ENCODE assay signal across 9 cellular contexts in the genomic region with DNA sequence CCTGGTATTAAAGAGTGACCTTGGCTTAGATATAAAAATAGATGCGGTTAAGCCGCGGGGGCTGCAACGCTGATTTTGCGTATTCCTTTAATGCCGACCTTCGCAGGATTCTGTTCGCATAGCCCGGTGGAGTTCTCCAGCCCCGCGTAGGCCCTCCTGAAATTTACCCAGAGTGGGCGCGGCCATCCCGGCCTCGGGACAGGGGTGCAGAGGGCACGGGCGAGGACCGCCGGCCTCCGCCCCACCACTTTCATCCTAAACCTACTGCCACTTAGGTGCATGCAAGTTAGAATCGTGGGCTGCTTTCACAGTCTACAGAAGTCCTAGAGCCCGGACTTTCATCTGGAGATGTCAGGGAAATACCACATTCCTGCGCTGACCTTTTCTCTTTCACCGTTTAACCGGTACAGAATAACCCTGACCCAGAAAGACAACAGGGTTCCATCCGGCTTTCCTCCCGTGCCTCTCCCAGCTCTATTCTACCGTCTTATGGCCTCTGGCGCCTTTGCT. TPM values are rescaled to one million over a fixed set of nuclear protein-coding genes. Genes with fewer than 3 reads are reported as not detected.
DNase-seq lines count a peak whose midpoint lies in the region; ATAC-seq and TF ChIP-seq lines count a peak whose summit lies in the region.
"Had no signal": no experiment of that assay in that cellular context is flagged by ENCODE, and none has a peak within 500 bp of the region (broad histone marks: within the 10 kb centered on the region; RNA-seq: fewer than 3 reads in every experiment).

No MANE protein-coding gene starts in this region.

- H4K5ac ChIP-seq in mesendoderm (ENCODE audit: low read length), result no peak overlapping the region

- H2BK15ac ChIP-seq in mesendoderm (replicated peaks; ENCODE audit: low read depth), result no peak overlapping the region

- H3K18ac ChIP-seq in mesendoderm (ENCODE audit: low read length), result peak overlapping the region; percentile 99

- H3K36me3 ChIP-seq in mesendoderm (ENCODE audit: control insufficient read depth, insufficient read depth, low read length) (no peaks in the 10 kb centered on the region), urinary bladder (ENCODE audit: insufficient read depth) (no peaks in the 10 kb centered on the region)
- H3K36me3 ChIP-seq: neutrophil had no signal

- peak overlapping the region; percentile 99 for H3K27ac ChIP-seq in mesendoderm (ENCODE audit: low read depth, low read length)
- H3K27ac ChIP-seq in urinary bladder (ENCODE audit: low read depth), result no peak overlapping the region
- H3K27ac ChIP-seq: neutrophil had no signal

- no peak for ATAC-seq in GM18870 (IDR thresholded peaks at IDR 0.05; ENCODE audit: unreplicated experiment)

- no peak for TF ChIP-seq POLR2A in erythroblast (IDR thresholded peaks at IDR 0.05; ENCODE audit: low read length)

- H2AK5ac ChIP-seq in mesendoderm (ENCODE audit: low read length), result no peak overlapping the region

- H3K9ac ChIP-seq in mesendoderm (ENCODE audit: low read length), result peak overlapping the region; percentile 83

- peak overlapping the region; percentile 64 for H3K4me3 ChIP-seq in mesendoderm (ENCODE audit: low read length)
- peak overlapping the region; percentile 77 for H3K4me3 ChIP-seq in urinary bladder (ENCODE audit: low read depth, low read length)

- no peaks in the 10 kb centered on the region for H3K9me3 Mint-ChIP-seq in IgD-negative memory B cell
- no peaks in the 10 kb centered on the region for H3K9me3 Mint-ChIP-seq in chondrocyte (ENCODE audit: low read depth)

- peak overlapping the region; percentile 96 for H3K56ac ChIP-seq in mesendoderm (ENCODE audit: low read length)

- H3K36me3 Mint-ChIP-seq in IgD-negative memory B cell, result no peaks in the 10 kb centered on the region
- no peaks in the 10 kb centered on the region for H3K36me3 Mint-ChIP-seq in chondrocyte (ENCODE audit: low read depth)

- no peaks in the 10 kb centered on the region for H3K27me3 ChIP-seq in mesendoderm (ENCODE audit: insufficient read depth, low read length, poor library complexity)

- H3K27ac Mint-ChIP-seq in IgD-negative memory B cell (peak overlapping the region in 1 of 3 donors; percentile 83), chondrocyte (ENCODE audit: unreplicated experiment) (peak overlapping the region; percentile 67)

- H3K4me2 ChIP-seq in mesendoderm (ENCODE audit: low read length), result peak overlapping the region; percentile 60

- H2BK120ac ChIP-seq in mesendoderm (ENCODE audit: low read depth, low read length), result peak overlapping the region; percentile 93

- no peaks in the 10 kb centered on the region for H3K79me1 ChIP-seq in mesendoderm (ENCODE audit: low read length)

- peak overlapping the region; percentile 95 for H3K23ac ChIP-seq in mesendoderm (ENCODE audit: low read length)

- H3K4ac ChIP-seq in mesendoderm (ENCODE audit: low read depth, low read length), result peak overlapping the region; percentile 99

- TF ChIP-seq CTCF in GM10266 (IDR thresholded peaks at IDR 0.05; ENCODE audit: control insufficient read depth, insufficient read depth, low read depth, missing control alignments) (no peak), chondrocyte (IDR thresholded peaks at IDR 0.05) (no peak)

- DNase-seq in GM10266 (ENCODE audit: extremely low spot score) (peak; percentile 35), chondrocyte (ENCODE audit: low spot score) (no peak), mesendoderm (peak; percentile 87), erythroblast (lab: John Stamatoyannopoulos, UW) (no peak)
- DNase-seq in activated effector memory CD4-positive, alpha-beta T cell treated with anti-CD3 and anti-CD28 coated beads, Interleukin-2, amount 50 U/mL, for 16 hours, result no peak

- H3K27me3 Mint-ChIP-seq in IgD-negative memory B cell, result peaks cover 21% of the 10 kb centered on the region
- H3K27me3 Mint-ChIP-seq in chondrocyte (ENCODE audit: low read depth), result no peaks in the 10 kb centered on the region

- H3K79me2 ChIP-seq in mesendoderm (ENCODE audit: control insufficient read depth, insufficient read depth, low read length), result peaks cover 39% of the 10 kb centered on the region

- H4K8ac ChIP-seq in mesendoderm (ENCODE audit: low read depth, low read length), result peak overlapping the region; percentile 16

- WGBS in mesendoderm (ENCODE audit: extremely low coverage, insufficient coverage, low lambda C conversion rate), result no CpG with 5 or more reads among the region's 29 CpGs
- 23% methylated on average over 29 of the region's 29 CpGs for WGBS in urinary bladder

- peaks cover 0 to 13% (median 0%) of the 10 kb centered on the region in 3 donors for H3K4me1 Mint-ChIP-seq in IgD-negative memory B cell
- H3K4me1 Mint-ChIP-seq in chondrocyte (ENCODE audit: low read depth), result peaks cover 24% of the 10 kb centered on the region

- peak overlapping the region; percentile 33 for H2BK5ac ChIP-seq in mesendoderm (ENCODE audit: low read length)

- peaks cover 6% of the 10 kb centered on the region for H3K4me1 ChIP-seq in mesendoderm (ENCODE audit: control insufficient read depth, low read depth, low read length)
- no peaks in the 10 kb centered on the region for H3K4me1 ChIP-seq in urinary bladder (ENCODE audit: insufficient read depth)

- peak overlapping the region; percentile 84 to 89 (median 88) for H3K4me3 Mint-ChIP-seq in IgD-negative memory B cell
- H3K4me3 Mint-ChIP-seq in chondrocyte (ENCODE audit: unreplicated experiment), result peak overlapping the region; percentile 74

RNA-seq across cellular contexts. Expression of a gene that starts 0.5 kb away (rescaled TPM):
- polyA plus RNA-seq in IgD-negative memory B cell, result 1.6 TPM
- 5.9 to 8.8 TPM (median 7.9 TPM) in 3 replicates for total RNA-seq in chondrocyte
- 25.3 TPM for polyA plus RNA-seq in mesendoderm (2013, experiment 1 of 2)
- 24.4 TPM for polyA plus RNA-seq in mesendoderm (2013, experiment 2 of 2)
- total RNA-seq in urinary bladder, result 9.0 TPM
- 1.1 TPM for polyA plus RNA-seq in urinary bladder

Comparison
In these comparisons a context has a peak if more than half of its experiments do, and no peak if none do; other contexts are left out.
1. DNase-seq: peak in GM10266 (single experiment) and mesendoderm (single experiment); none in chondrocyte (single experiment), activated effector memory CD4-positive, alpha-beta T cell treated with anti-CD3 and anti-CD28 coated beads, Interleukin-2, amount 50 U/mL, for 16 hours (single experiment) and erythroblast (0 of 2).